Comparison of ENCODE assay signal across 8 cellular contexts in genomic region chr9:33044677-33045282, GRCh38. TPM values are rescaled to one million over a fixed set of nuclear protein-coding genes. Genes with fewer than 3 reads are reported as not detected.
DNase-seq lines count a peak whose midpoint lies in the region; ATAC-seq and TF ChIP-seq lines count a peak whose summit lies in the region.

No MANE protein-coding gene starts in this region.

- peak overlapping the region; percentile 73 to 91 (median 80) for H3K4me2 ChIP-seq in BLaER1 treated with 17β-estradiol and CSF1 and Interleukin-3, amounts not matched to agents 10 nM and 100 nM

- DNase-seq in SK-N-MC (ENCODE audit: low read depth, low spot score): no peak
- peak; percentile 24 for DNase-seq in fibroblast of gingiva (ENCODE audit: low read depth)
- no peak for DNase-seq in neural crest cell (ENCODE audit: low read depth, low spot score)
- no peak for DNase-seq in KG1 (lab: John Stamatoyannopoulos, UW)

- no peaks in the 10 kb centered on the region for H3K9me3 Mint-ChIP-seq in neural crest cell

- ATAC-seq in HG02884 (IDR thresholded peaks at IDR 0.05; ENCODE audit: unreplicated experiment): peak; percentile 5
- ATAC-seq in HG02571 (IDR thresholded peaks at IDR 0.05; ENCODE audit: unreplicated experiment): no peak
- ATAC-seq in HG02763 (IDR thresholded peaks at IDR 0.05; ENCODE audit: unreplicated experiment): no peak

- H3K27ac Mint-ChIP-seq in neural crest cell (ENCODE audit: unreplicated experiment): peak overlapping the region; percentile 16

- H3K36me3 Mint-ChIP-seq in neural crest cell (ENCODE audit: low read depth): peaks cover 9% of the 10 kb centered on the region

- H4K20me1 ChIP-seq in BLaER1 treated with 17β-estradiol and CSF1 and Interleukin-3, amounts not matched to agents 10 nM and 100 nM: peaks cover 3 to 45% (median 15%) of the 10 kb centered on the region in 11 experiments; a peak in 18 of 22 replicates

- H3K4me1 ChIP-seq in BLaER1 treated with 17β-estradiol and CSF1 and Interleukin-3, amounts not matched to agents 10 nM and 100 nM: peaks cover 15 to 50% (median 43%) of the 10 kb centered on the region in 10 experiments

- H3K4me3 Mint-ChIP-seq in neural crest cell: peak overlapping the region; percentile 88

- peak overlapping the region; percentile 53 to 75 (median 62) for H3K4me3 ChIP-seq in BLaER1 treated with 17β-estradiol and CSF1 and Interleukin-3, amounts not matched to agents 10 nM and 100 nM
- peak overlapping the region; percentile 76 for H3K4me3 ChIP-seq in SK-N-MC

- no peak for TF ChIP-seq CTCF in neural crest cell (conservative IDR thresholded peaks at IDR 0.05)

- peak overlapping the region; percentile 71 to 83 (median 79) for H3K9ac ChIP-seq in BLaER1 treated with 17β-estradiol and CSF1 and Interleukin-3, amounts not matched to agents 10 nM and 100 nM
- peak overlapping the region; percentile 66 for H3K9ac ChIP-seq in SK-N-MC (ENCODE audit: insufficient read length)

- no peaks in the 10 kb centered on the region for H3K27me3 Mint-ChIP-seq in neural crest cell (ENCODE audit: low read depth)

- no peaks in the 10 kb centered on the region for H3K9me3 ChIP-seq in BLaER1 treated with 17β-estradiol and CSF1 and Interleukin-3, amounts not matched to agents 10 nM and 100 nM (replicated peaks in 1 of 11)
- no peaks in the 10 kb centered on the region for H3K9me3 ChIP-seq in SK-N-MC (ENCODE audit: low read depth, low read length)

- peaks cover 21% of the 10 kb centered on the region for H3K4me1 Mint-ChIP-seq in neural crest cell

- peak overlapping the region; percentile 52 to 85 (median 69); a peak in 21 of 22 replicates for H3K27ac ChIP-seq in BLaER1 treated with 17β-estradiol and CSF1 and Interleukin-3, amounts not matched to agents 10 nM and 100 nM
- 0 out of 2 replicates have a peak overlapping the region, but pooled peaks have one; percentile 42 for H3K27ac ChIP-seq in SK-N-MC

- peaks cover 0 to 10% (median 0%) of the 10 kb centered on the region in 11 experiments; a peak in 3 of 22 replicates for H3K27me3 ChIP-seq in BLaER1 treated with 17β-estradiol and CSF1 and Interleukin-3, amounts not matched to agents 10 nM and 100 nM

- peaks cover 56 to 68% (median 62%) of the 10 kb centered on the region in 11 experiments for H3K36me3 ChIP-seq in BLaER1 treated with 17β-estradiol and CSF1 and Interleukin-3, amounts not matched to agents 10 nM and 100 nM
- H3K36me3 ChIP-seq in SK-N-MC (ENCODE audit: insufficient read depth, low read length): peaks cover 39% of the 10 kb centered on the region

RNA-seq across cellular contexts. Expression of gene DNAJA1, which starts 19.7 kb away (rescaled TPM):
- total RNA-seq in neural crest cell: 252 and 254 TPM in 2 replicates

RNA-seq across cellular contexts. Expression of gene SMU1, which starts 31.7 kb away (rescaled TPM):
- 30.1 and 30.5 TPM in 2 replicates for total RNA-seq in neural crest cell

RNA-seq across cellular contexts. Expression of gene APTX, which starts 43.4 kb away (rescaled TPM):
- total RNA-seq in neural crest cell: 38.7 and 40.0 TPM in 2 replicates
